ENCODE assay signal across 10 cellular contexts in the genomic region with DNA sequence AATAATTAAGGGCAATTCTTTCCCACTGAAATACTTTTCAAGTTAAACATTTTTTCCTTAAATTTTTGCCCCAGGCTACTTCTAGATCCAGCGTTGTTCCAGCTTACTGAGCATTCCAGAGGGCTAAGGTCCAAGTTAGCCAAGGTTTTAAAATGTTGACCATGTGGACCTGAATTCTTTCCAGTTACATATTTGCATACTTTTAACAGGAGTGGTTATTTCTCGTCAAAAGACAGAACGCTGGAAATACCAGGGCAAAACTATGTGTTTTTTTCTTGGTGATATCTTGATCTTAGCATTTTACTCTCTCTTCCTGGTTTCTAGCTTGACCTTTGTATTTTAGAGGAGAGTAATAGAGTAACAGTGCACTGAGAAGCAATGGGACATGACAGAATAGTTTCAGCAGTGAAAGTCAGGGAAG. TPM values are rescaled to one million over a fixed set of nuclear protein-coding genes. Genes with fewer than 3 reads are reported as not detected.
DNase-seq lines count a peak whose midpoint lies in the region; ATAC-seq and TF ChIP-seq lines count a peak whose summit lies in the region.
"Had no signal": no experiment of that assay in that cellular context is flagged by ENCODE, and none has a peak within 500 bp of the region (broad histone marks: within the 10 kb centered on the region; RNA-seq: fewer than 3 reads in every experiment).

No MANE protein-coding gene starts in this region.

- POLR2A ChIA-PET in activated CD4-positive, alpha-beta T cell treated with anti-CD3 and anti-CD28 coated beads for 36 hours (lab: Charles Lee), result no interaction called here

- no peaks in the 10 kb centered on the region for H3K9me2 ChIP-seq in GM23248 (ENCODE audit: insufficient read depth)

- H3K9me3 Mint-ChIP-seq in activated CD4-positive, alpha-beta T cell treated with anti-CD3 and anti-CD28 coated beads for 36 hours (ENCODE audit: low read depth), result no peaks in the 10 kb centered on the region
- H3K9me3 Mint-ChIP-seq: T-cell had no signal

- no peaks in the 10 kb centered on the region for H3K79me2 ChIP-seq in GM23248 (ENCODE audit: insufficient read depth)

- no peak for ATAC-seq in T-helper 17 cell
- no peak for ATAC-seq in activated CD4-positive, alpha-beta T cell treated with anti-CD3 and anti-CD28 coated beads for 36 hours
- ATAC-seq: T-cell had no signal

- H3K4me3 ChIP-seq in GM23248 (0 out of 2 replicates have a peak overlapping the region, but pooled peaks have one; percentile 22), kidney epithelial cell (ENCODE audit: low read depth, low read length) (no peak overlapping the region), subcutaneous abdominal adipose tissue (ENCODE audit: low read depth in 1 of 5, low read length in 5 of 5) (no peak overlapping the region)

- H3K4me2 ChIP-seq in GM23248 (ENCODE audit: unreplicated experiment), result peak overlapping the region; percentile 67

- DNase-seq in GM23248 (peak; percentile 90), astrocyte of the hippocampus (ENCODE audit: low read depth, low spot score) (peak; percentile 87), kidney epithelial cell (ENCODE audit: low read depth) (peak; percentile 44), T-helper 17 cell (no peak), mucosa of gallbladder (ENCODE audit: low spot score) (no peak), NCI-H1417 (lab: John Stamatoyannopoulos, UW) (no peak)
- no peak for DNase-seq in activated CD4-positive, alpha-beta T cell treated with anti-CD3 and anti-CD28 coated beads for 36 hours
- DNase-seq: NCI-H1694 treated with DMSO at 0.1 percent for 48 hours, T-cell had no signal

- peaks cover 44% of the 10 kb centered on the region for H3K4me1 ChIP-seq in GM23248 (ENCODE audit: insufficient read depth)
- peaks cover 0 to 25% (median 11%) of the 10 kb centered on the region in 5 donors for H3K4me1 ChIP-seq in subcutaneous abdominal adipose tissue (ENCODE audit: control insufficient read depth in 5 of 5, insufficient read depth in 5 of 5, low read length in 5 of 5)

- no peak overlapping the region for H3K4me3 Mint-ChIP-seq in T-helper 17 cell
- H3K4me3 Mint-ChIP-seq in activated CD4-positive, alpha-beta T cell treated with anti-CD3 and anti-CD28 coated beads for 36 hours, result no peak overlapping the region
- H3K4me3 Mint-ChIP-seq: T-cell had no signal

- H3F3A ChIP-seq in GM23248 (ENCODE audit: insufficient read depth), result peaks cover 55% of the 10 kb centered on the region

- H3K27me3 Mint-ChIP-seq in T-helper 17 cell, result no peaks in the 10 kb centered on the region
- no peaks in the 10 kb centered on the region for H3K27me3 Mint-ChIP-seq in activated CD4-positive, alpha-beta T cell treated with anti-CD3 and anti-CD28 coated beads for 36 hours
- H3K27me3 Mint-ChIP-seq: T-cell had no signal

- H3K27ac Mint-ChIP-seq in T-helper 17 cell, result no peak overlapping the region
- no peak overlapping the region for H3K27ac Mint-ChIP-seq in activated CD4-positive, alpha-beta T cell treated with anti-CD3 and anti-CD28 coated beads for 36 hours
- H3K27ac Mint-ChIP-seq: T-cell had no signal

- H3K4me1 Mint-ChIP-seq in T-helper 17 cell, result peaks cover 5% of the 10 kb centered on the region
- H3K4me1 Mint-ChIP-seq in activated CD4-positive, alpha-beta T cell treated with anti-CD3 and anti-CD28 coated beads for 36 hours, result peaks cover 11% of the 10 kb centered on the region

- no peaks in the 10 kb centered on the region for H3K36me3 Mint-ChIP-seq in T-helper 17 cell (ENCODE audit: low read depth)
- H3K36me3 Mint-ChIP-seq in activated CD4-positive, alpha-beta T cell treated with anti-CD3 and anti-CD28 coated beads for 36 hours (ENCODE audit: low read depth), result no peaks in the 10 kb centered on the region
- H3K36me3 Mint-ChIP-seq: T-cell had no signal

- TF ChIP-seq CTCF in kidney epithelial cell (IDR thresholded peaks at IDR 0.05; ENCODE audit: insufficient read depth, low read length, poor library complexity, severe bottlenecking), result no peak

- no peaks in the 10 kb centered on the region for H3K36me3 ChIP-seq in GM23248 (ENCODE audit: low read depth)
- H3K36me3 ChIP-seq in kidney epithelial cell (ENCODE audit: control insufficient read depth, insufficient read depth, low read length), result no peaks in the 10 kb centered on the region
- no peaks in the 10 kb centered on the region for H3K36me3 ChIP-seq in subcutaneous abdominal adipose tissue (ENCODE audit: control insufficient read depth in 5 of 5, insufficient read depth in 5 of 5, low read length in 5 of 5)

- peak overlapping the region; percentile 12; the same call in 1 of the 2 replicates for H2AFZ ChIP-seq in GM23248

- H4K20me1 ChIP-seq in GM23248 (ENCODE audit: insufficient read depth), result no peaks in the 10 kb centered on the region

- intact Hi-C loops in activated CD4-positive, alpha-beta T cell treated with anti-CD3 and anti-CD28 coated beads for 36 hours (cut with DNase I, micrococcal nuclease), result no loop called here

- peak overlapping the region; percentile 78 for H3K27ac ChIP-seq in GM23248
- peak overlapping the region; percentile 71 for H3K27ac ChIP-seq in subcutaneous abdominal adipose tissue (ENCODE audit: low read depth, low read length)

- no peaks in the 10 kb centered on the region for H3K27me3 ChIP-seq in GM23248 (replicated peaks; ENCODE audit: insufficient read depth)
- no peaks in the 10 kb centered on the region for H3K27me3 ChIP-seq in kidney epithelial cell (ENCODE audit: control insufficient read depth, insufficient read depth, low read length)
- no peaks in the 10 kb centered on the region for H3K27me3 ChIP-seq in subcutaneous abdominal adipose tissue (ENCODE audit: control insufficient read depth in 5 of 5, insufficient read depth in 4 of 5, low read length in 5 of 5)

- H3K9me3 ChIP-seq in GM23248 (ENCODE audit: low read depth), result no peaks in the 10 kb centered on the region
- no peaks in the 10 kb centered on the region for H3K9me3 ChIP-seq in subcutaneous abdominal adipose tissue (ENCODE audit: control insufficient read depth in 5 of 5, low read length in 5 of 5)
- no peaks in the 10 kb centered on the region for H3K9me3 ChIP-seq in T-helper 17 cell (ENCODE audit: control insufficient read depth, low read length, poor library complexity, severe bottlenecking)

- in situ Hi-C loops in GM23248 (cut with MboI), result no loop called here

- CTCF ChIA-PET in activated CD4-positive, alpha-beta T cell treated with anti-CD3 and anti-CD28 coated beads for 36 hours (lab: Charles Lee), result interaction anchor here (0.9 kb wide), 1 partner anchor 27 kb away, joined by 3 read pairs; no protein-coding TSS in a partner anchor

- H3K9ac ChIP-seq in GM23248 (peak overlapping the region; percentile 46), subcutaneous abdominal adipose tissue (ENCODE audit: low read length in 5 of 5) (peak overlapping the region in 2 of 5 donors; percentile 59 to 63)

- WGBS in GM23248 (ENCODE audit: low coverage in 1 of 2, low lambda C conversion rate in 2 of 2, missing lambda C conversion rate in 2 of 2), 2 experiments, result 0% methylated on average over 3 of the region's 3 CpGs

RNA-seq across cellular contexts. Expression of a gene that starts 32.8 kb away (rescaled TPM):
- total RNA-seq in GM23248 (2014; rRNA removed; shearing (Covaris generic)), result 2.4 TPM in 1 of 2 replicates, not detected in the other
- 0.32 and 0.45 TPM in 2 replicates for polyA plus RNA-seq in GM23248 (2016; fragmentation: Nextera tagmentation; extraction: Ambion mirVana)
- total RNA-seq in kidney epithelial cell (not detected in 2 replicates), T-helper 17 cell (not detected), mucosa of gallbladder (not detected)
- total RNA-seq in activated CD4-positive, alpha-beta T cell treated with anti-CD3 and anti-CD28 coated beads for 36 hours, result not detected
- total RNA-seq: T-cell had no signal

Comparison
In these comparisons a context has a peak if more than half of its experiments do, and no peak if none do; other contexts are left out.
1. DNase-seq: peak in GM23248 (single experiment), astrocyte of the hippocampus (single experiment) and kidney epithelial cell (single experiment); none in T-helper 17 cell (0 of 3), mucosa of gallbladder (single experiment), activated CD4-positive, alpha-beta T cell treated with anti-CD3 and anti-CD28 coated beads for 36 hours (single experiment) and NCI-H1417 (0 of 3).